In genomic region chrX:72041166-72041565, GRCh38 we compare ENCODE assay signal across 24 cellular contexts.
DNase-seq lines count a peak whose midpoint lies in the region; ATAC-seq, FAIRE-seq and TF ChIP-seq lines count a peak whose summit lies in the region.
"Had no signal": no experiment of that assay in that cellular context is flagged by ENCODE, and none has a peak within 500 bp of the region (broad histone marks: within the 10 kb centered on the region; RNA-seq: fewer than 3 reads in every experiment).

No MANE protein-coding gene starts in this region.

- no peak overlapping the region for H2AFZ ChIP-seq in H1 (ENCODE audit: low read length)

- H3K23me2 ChIP-seq in H1 (ENCODE audit: low read depth, low read length), result no peaks in the 10 kb centered on the region

- TF ChIP-seq CTCF in H1 (IDR thresholded peaks at IDR 0.05; ENCODE audit: control extremely low read depth in 1 of 3, insufficient read depth in 1 of 3, low read depth in 1 of 3, low read length in 3 of 3) (no peak), mesothelial cell of epicardium (IDR thresholded peaks at IDR 0.05; ENCODE audit: unreplicated experiment) (no peak), natural killer cell (IDR thresholded peaks at IDR 0.05) (no peak)

- WGBS in H1 (ENCODE audit: extremely low coverage in 1 of 2, insufficient coverage in 1 of 2, insufficient read length in 1 of 2, insufficient replicate concordance in 2 of 2, low coverage in 1 of 2, low lambda C conversion rate in 2 of 2, missing lambda C conversion rate in 1 of 2), 2 experiments, result 98% methylated on average over 6 of the region's 6 CpGs; no CpG with 5 or more reads in 1 of the 2 experiments

- TF ChIP-seq POLR2A in H1 (IDR thresholded peaks at IDR 0.05; ENCODE audit: control extremely low read depth in 1 of 2, low read depth in 2 of 2, low read length in 2 of 2), result no peak

- H2BK12ac ChIP-seq in H1 (ENCODE audit: low read depth, low read length), result no peak overlapping the region

- no peaks in the 10 kb centered on the region for H3K27me3 Mint-ChIP-seq in mesothelial cell of epicardium (ENCODE audit: low read depth)
- peaks cover 7 to 47% of the 10 kb centered on the region in 2 donors for H3K27me3 Mint-ChIP-seq in natural killer cell (ENCODE audit: low read depth in 2 of 2)
- H3K27me3 Mint-ChIP-seq in activated CD4-positive, alpha-beta memory T cell treated with anti-CD3 and anti-CD28 coated beads for 36 hours, result no peaks in the 10 kb centered on the region
- H3K27me3 Mint-ChIP-seq: CD4-positive, CD25-positive, alpha-beta regulatory T cell had no signal

- intact Hi-C loops in natural killer cell (cut with micrococcal nuclease), result no loop called here
- intact Hi-C loops in activated CD4-positive, alpha-beta memory T cell treated with anti-CD3 and anti-CD28 coated beads for 36 hours (cut with micrococcal nuclease), result no loop called here

- H3K4me3 ChIP-seq in H1 (ENCODE audit: extremely low read depth in 1 of 4, insufficient read depth in 2 of 4, low read depth in 3 of 4, low read length in 4 of 4), result no peak overlapping the region
- H3K4me3 ChIP-seq: colonic mucosa, spleen, upper lobe of right lung had no signal

- H3K36me3 ChIP-seq in H1 (ENCODE audit: control insufficient read depth in 2 of 4, insufficient read depth in 4 of 4, low read length in 3 of 4), result no peaks in the 10 kb centered on the region
- H3K36me3 ChIP-seq: colonic mucosa, spleen, upper lobe of right lung had no signal

- peak; percentile 60 for DNase-seq in SK-N-DZ (ENCODE audit: low spot score)
- DNase-seq in H1 (ENCODE audit: low read depth in 1 of 2, low spot score in 2 of 2), result no peak
- DNase-seq in mesothelial cell of epicardium (ENCODE audit: low spot score in 2 of 2, unreplicated experiment in 2 of 2), result no peak
- peak; percentile 19 for DNase-seq in ureter (ENCODE audit: low spot score)
- DNase-seq in natural killer cell, result no peak
- no peak for DNase-seq in activated naive CD4-positive, alpha-beta T cell (lab: John Stamatoyannopoulos, UW)
- DNase-seq in activated CD4-positive, alpha-beta memory T cell treated with anti-CD3 and anti-CD28 coated beads for 36 hours, result no peak
- DNase-seq: activated CD4-positive, alpha-beta T cell treated with anti-CD3 and anti-CD28 coated beads, Interleukin-2, amount 50 U/mL, for 4 hours; activated CD8-positive, alpha-beta memory T cell treated with anti-CD3 and anti-CD28 coated beads, Interleukin-2, amount 50 U/mL, for 48 hours; activated naive CD8-positive, alpha-beta T cell treated with anti-CD3 and anti-CD28 coated beads for 36 hours; CD4-positive, CD25-positive, alpha-beta regulatory T cell; colonic mucosa; head of caudate nucleus; KBM-7; NCI-H146; spleen; stimulated activated CD4-positive, alpha-beta T cell treated with anti-CD3 and anti-CD28 coated beads, Interleukin-4, amount 100 ng/mL, for 24 hours; stimulated activated naive CD8-positive, alpha-beta T cell treated with anti-CD3 and anti-CD28 coated beads, Interleukin-15, Interleukin-2, amounts not matched to agents 100 U/mL and 50 U/mL, for 24 hours; T-helper 9 cell; upper lobe of right lung had no signal

- H3K27ac ChIP-seq in H1 (ENCODE audit: low read depth, low read length), result no peak overlapping the region
- H3K27ac ChIP-seq: colonic mucosa, spleen, upper lobe of right lung had no signal

- H2BK5ac ChIP-seq in H1 (ENCODE audit: low read depth, low read length), result no peak overlapping the region

- POLR2A ChIA-PET in H1 (lab: Charles Lee; ENCODE audit: partially characterized antibody), result interaction anchor here (0.6 kb wide), 1 partner anchor 835 kb away, joined by 3 read pairs; no protein-coding TSS in a partner anchor
- POLR2A ChIA-PET in activated CD4-positive, alpha-beta memory T cell treated with anti-CD3 and anti-CD28 coated beads for 36 hours (lab: Charles Lee), result no interaction called here

- no peak overlapping the region for H4K8ac ChIP-seq in H1 (ENCODE audit: extremely low read depth, insufficient read depth, low read length)

- H3K79me2 ChIP-seq in H1 (ENCODE audit: control insufficient read depth in 1 of 2, insufficient read depth in 2 of 2, low read length in 2 of 2), result no peaks in the 10 kb centered on the region

- no peaks in the 10 kb centered on the region for H4K20me1 ChIP-seq in H1 (replicated peaks in 1 of 2; ENCODE audit: control insufficient read depth in 1 of 2, insufficient read depth in 2 of 2, low read length in 2 of 2)

- no peak overlapping the region for H2AK5ac ChIP-seq in H1 (ENCODE audit: low read depth, low read length)

- H3K4me3 Mint-ChIP-seq in mesothelial cell of epicardium (no peak overlapping the region), natural killer cell (no peak overlapping the region)
- H3K4me3 Mint-ChIP-seq in activated CD4-positive, alpha-beta memory T cell treated with anti-CD3 and anti-CD28 coated beads for 36 hours, result no peak overlapping the region
- H3K4me3 Mint-ChIP-seq: activated naive CD8-positive, alpha-beta T cell treated with anti-CD3 and anti-CD28 coated beads for 36 hours; CD4-positive, CD25-positive, alpha-beta regulatory T cell had no signal

- ATAC-seq in natural killer cell, result no peak
- ATAC-seq: left lobe of liver; stimulated activated naive CD8-positive, alpha-beta T cell treated with anti-CD3 and anti-CD28 coated beads, Interleukin-15, Interleukin-2, amounts not matched to agents 100 U/mL and 50 U/mL, for 24 hours; upper lobe of right lung had no signal

- H3K23ac ChIP-seq in H1 (ENCODE audit: insufficient read length), result peak overlapping the region; percentile 27

- no peak overlapping the region for H4K91ac ChIP-seq in H1 (replicated peaks; ENCODE audit: insufficient read length, low read length)

- H3K27ac Mint-ChIP-seq in mesothelial cell of epicardium, result peak overlapping the region; percentile 77
- no peak overlapping the region for H3K27ac Mint-ChIP-seq in natural killer cell
- H3K27ac Mint-ChIP-seq in activated CD4-positive, alpha-beta memory T cell treated with anti-CD3 and anti-CD28 coated beads for 36 hours, result no peak overlapping the region
- H3K27ac Mint-ChIP-seq: activated naive CD8-positive, alpha-beta T cell treated with anti-CD3 and anti-CD28 coated beads for 36 hours; activated T-helper 2 cell treated with anti-CD3 and anti-CD28 coated beads, Interferon-gamma antibody, Interleukin-2, Interleukin-4, amounts not matched to agents 10 μg/mL and 5 μg/mL and 100 μg/mL, durations not matched to agents 14 hours and 24 hours and 36 hours; CD4-positive, CD25-positive, alpha-beta regulatory T cell had no signal

- no peak overlapping the region for H3K9ac ChIP-seq in H1 (replicated peaks in 1 of 4; ENCODE audit: extremely low read depth in 1 of 4, low read depth in 3 of 4, low read length in 3 of 4)

- H2BK120ac ChIP-seq in H1 (replicated peaks; ENCODE audit: low read depth, low read length), result no peak overlapping the region

- no peak for TF ChIP-seq RAD21 in H1 (IDR thresholded peaks at IDR 0.05 in 1 of 2, conservative IDR thresholded peaks at IDR 0.05 in 1 of 2; ENCODE audit: low read depth in 2 of 2, low read length in 2 of 2)

- no peak for FAIRE-seq in H1 (lab: Jason Lieb, UNC)
- FAIRE-seq: G401.6, RCC 7860 had no signal

- H3K4ac ChIP-seq in H1 (replicated peaks; ENCODE audit: insufficient read length, low read depth, low read length), result no peak overlapping the region

- peaks cover 5 to 7% (median 5%) of the 10 kb centered on the region in 4 experiments; a peak in 6 of 7 replicates for H3K4me1 ChIP-seq in H1 (replicated peaks in 1 of 4; ENCODE audit: control insufficient read depth in 3 of 4, insufficient read depth in 4 of 4, low read length in 3 of 4)
- H3K4me1 ChIP-seq: colonic mucosa had no signal

- no peak overlapping the region for H2BK15ac ChIP-seq in H1 (ENCODE audit: low read length)

- no peak overlapping the region for H4K5ac ChIP-seq in H1 (ENCODE audit: insufficient read length, low read depth, low read length)

- H3K56ac ChIP-seq in H1 (replicated peaks; ENCODE audit: insufficient read length, low read depth, low read length), result no peak overlapping the region

- no peak overlapping the region for H2BK20ac ChIP-seq in H1 (ENCODE audit: low read length)

- no peak overlapping the region for H3K14ac ChIP-seq in H1 (ENCODE audit: insufficient read length)

- no peak overlapping the region for H3K4me2 ChIP-seq in H1 (ENCODE audit: insufficient read depth in 1 of 2, low read depth in 2 of 2, low read length in 2 of 2)

- H3K4me1 Mint-ChIP-seq in mesothelial cell of epicardium (peaks cover 45% of the 10 kb centered on the region), natural killer cell (peaks cover 4 to 9% of the 10 kb centered on the region in 2 donors)
- H3K4me1 Mint-ChIP-seq in activated CD4-positive, alpha-beta memory T cell treated with anti-CD3 and anti-CD28 coated beads for 36 hours (ENCODE audit: low read depth), result peaks cover 20% of the 10 kb centered on the region
- H3K4me1 Mint-ChIP-seq: activated naive CD8-positive, alpha-beta T cell treated with anti-CD3 and anti-CD28 coated beads for 36 hours had no signal

- no peak for TF ChIP-seq EP300 in H1 (IDR thresholded peaks at IDR 0.05; ENCODE audit: borderline replicate concordance in 1 of 2, low read depth in 2 of 2, low read length in 2 of 2)

- CTCF ChIA-PET in H1 (lab: Charles Lee; ENCODE audit: partially characterized antibody), result interaction anchor here (0.7 to 2.7 kb wide), 4 partner anchors 8 to 89 kb away, joined by 3 to 13 read pairs (median 4); no protein-coding TSS in a partner anchor
- CTCF ChIA-PET in activated CD4-positive, alpha-beta memory T cell treated with anti-CD3 and anti-CD28 coated beads for 36 hours (lab: Charles Lee), result interaction anchor here (0.9 to 1.1 kb wide), 2 partner anchors 19 to 87 kb away, joined by 3 to 4 read pairs; no protein-coding TSS in a partner anchor

- H3K18ac ChIP-seq in H1 (ENCODE audit: extremely low read depth, low read length), result no peak overlapping the region

- H3K9me3 Mint-ChIP-seq in mesothelial cell of epicardium, result peaks cover 25% of the 10 kb centered on the region
- H3K9me3 Mint-ChIP-seq in natural killer cell, result peaks cover 0 to 4% of the 10 kb centered on the region in 2 donors
- H3K9me3 Mint-ChIP-seq in activated CD4-positive, alpha-beta memory T cell treated with anti-CD3 and anti-CD28 coated beads for 36 hours, result no peaks in the 10 kb centered on the region
- H3K9me3 Mint-ChIP-seq: activated T-helper 2 cell treated with anti-CD3 and anti-CD28 coated beads, Interferon-gamma antibody, Interleukin-2, Interleukin-4, amounts not matched to agents 10 μg/mL and 5 μg/mL and 100 μg/mL, durations not matched to agents 14 hours and 24 hours and 36 hours had no signal

- H3K79me1 ChIP-seq in H1 (ENCODE audit: low read depth, low read length), result no peaks in the 10 kb centered on the region

- no peaks in the 10 kb centered on the region for H3K27me3 ChIP-seq in H1 (replicated peaks in 1 of 4; ENCODE audit: control insufficient read depth in 3 of 4, extremely low read depth in 1 of 4, insufficient read depth in 3 of 4, low read length in 3 of 4)
- H3K27me3 ChIP-seq: colonic mucosa, upper lobe of right lung had no signal

- H3K36me3 Mint-ChIP-seq in mesothelial cell of epicardium (peaks cover 9% of the 10 kb centered on the region), natural killer cell (peaks cover 8% of the 10 kb centered on the region)
- H3K36me3 Mint-ChIP-seq in activated CD4-positive, alpha-beta memory T cell treated with anti-CD3 and anti-CD28 coated beads for 36 hours, result no peaks in the 10 kb centered on the region
- H3K36me3 Mint-ChIP-seq: activated naive CD8-positive, alpha-beta T cell treated with anti-CD3 and anti-CD28 coated beads for 36 hours; CD4-positive, CD25-positive, alpha-beta regulatory T cell had no signal

- H3K9me3 ChIP-seq in H1 (ENCODE audit: insufficient read depth in 2 of 2, low read depth in 1 of 2, low read length in 1 of 2), result no peaks in the 10 kb centered on the region
- H3K9me3 ChIP-seq: colonic mucosa, upper lobe of right lung had no signal

Comparison
In these comparisons a context has a peak if more than half of its experiments do, and no peak if none do; other contexts are left out.
1. DNase-seq: peak in SK-N-DZ (single experiment) and ureter (single experiment); none in H1 (0 of 2), mesothelial cell of epicardium (0 of 2), natural killer cell (single experiment), activated naive CD4-positive, alpha-beta T cell (0 of 4) and activated CD4-positive, alpha-beta memory T cell treated with anti-CD3 and anti-CD28 coated beads for 36 hours (single experiment).